Comparison of ENCODE assay signal across 8 cellular contexts in the genomic region with DNA sequence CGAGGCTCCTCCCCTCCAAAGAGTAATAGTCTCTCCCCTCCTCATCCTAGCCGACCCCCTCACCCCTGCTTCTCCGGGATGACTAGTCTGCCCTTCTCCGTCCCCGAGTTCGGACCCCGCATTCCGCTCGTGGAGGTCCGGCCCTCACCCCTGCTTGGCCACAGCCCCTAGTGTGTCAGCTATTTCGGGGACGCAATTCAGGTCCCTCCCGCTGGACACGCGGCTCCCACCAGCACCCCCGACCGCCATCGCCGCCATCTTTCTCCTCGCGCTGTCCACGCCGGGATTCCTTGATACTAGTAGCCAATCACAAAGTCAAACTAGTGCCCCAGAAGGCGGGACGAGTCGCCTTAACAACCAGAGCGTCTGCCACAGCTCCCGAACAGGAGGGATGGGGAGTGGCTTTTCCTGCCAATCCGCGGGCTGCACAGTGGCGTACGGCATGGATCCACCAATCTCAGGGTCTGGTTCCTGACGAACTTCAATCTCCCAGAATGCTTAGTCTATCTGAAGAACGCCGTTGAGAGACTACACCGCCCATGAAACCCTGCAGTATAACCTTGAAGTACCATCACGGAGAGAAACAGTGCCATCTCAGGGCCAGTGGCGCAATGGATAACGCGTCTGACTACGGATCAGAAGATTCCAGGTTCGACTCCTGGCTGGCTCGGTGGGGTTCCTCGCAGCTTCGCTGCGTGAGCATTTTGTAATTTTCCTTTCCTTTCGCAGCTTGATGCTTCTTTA. TPM values are rescaled to one million over a fixed set of nuclear protein-coding genes. Genes with fewer than 3 reads are reported as not detected.
DNase-seq lines count a peak whose midpoint lies in the region; ATAC-seq and TF ChIP-seq lines count a peak whose summit lies in the region.

A gene (minus strand): TSS at position 273 of the 744 bp plus-strand sequence. CDS start 15 bp downstream, at position 258.

- H3K4me3 ChIP-seq in heart right ventricle (peak within 1 kb of the TSS; percentile 69 to 98 (median 77)), upper lobe of left lung (peak within 1 kb of the TSS; percentile 55 to 95 (median 84))

- DNase-seq in NCI-H146 treated with DMSO at 0.1 percent for 48 hours (lab: John Stamatoyannopoulos, UW; ENCODE audit: unreplicated experiment) (peak; percentile 98), T-helper 1 cell (peak; percentile 93 to 99 (median 97)), amniotic stem cell (lab: John Stamatoyannopoulos, UW) (peak; percentile 98), heart right ventricle (peak; percentile 97 to 100), posterior cingulate gyrus (peak; percentile 94 to 100 (median 98)), upper lobe of left lung (peak; percentile 91 to 100)

- TF ChIP-seq CTCF in heart right ventricle (IDR thresholded peaks at IDR 0.05), result no peak
- TF ChIP-seq CTCF in upper lobe of left lung (IDR thresholded peaks at IDR 0.05), result peak in 1 of 6 experiments; percentile 11

- 0 to 1% methylated on average over 47 of the region's 47 CpGs for WGBS in heart right ventricle, 2 donors
- 0% methylated on average over 24 to 47 of the region's 47 CpGs for WGBS in upper lobe of left lung, 2 donors

- intact Hi-C loops in heart right ventricle (cut with DNase I), result loop anchor here in 2 of 10 donors (1.0 kb wide), 1 partner anchor 10 kb away; a partner anchor contains a TSS
- intact Hi-C loops in posterior cingulate gyrus (cut with DNase I), result no loop called here

- TF ChIP-seq POLR2A in GM15510 (IDR thresholded peaks at IDR 0.05; ENCODE audit: borderline replicate concordance, extremely low read depth, insufficient read length) (peak; percentile 81), upper lobe of left lung (IDR thresholded peaks at IDR 0.05) (peak; percentile 21 to 85 (median 72))

- peak in 1 of 4 donors; percentile 32 for TF ChIP-seq EP300 in upper lobe of left lung (IDR thresholded peaks at IDR 0.05)

- H3K36me3 ChIP-seq in heart right ventricle, result peaks cover 0 to 41% (median 13%) of the 10 kb centered on the region in 9 donors
- peaks cover 3 to 22% (median 13%) of the 10 kb centered on the region in 4 donors for H3K36me3 ChIP-seq in upper lobe of left lung

- H3K27ac ChIP-seq in heart right ventricle (peak within 1 kb of the TSS; percentile 49 to 92 (median 81)), upper lobe of left lung (peak within 1 kb of the TSS; percentile 86 to 94 (median 89))

- H3K4me1 ChIP-seq in heart right ventricle (peaks cover 4 to 25% (median 14%) of the 10 kb centered on the region in 9 donors), upper lobe of left lung (peaks cover 10 to 31% (median 18%) of the 10 kb centered on the region in 4 donors)

- ATAC-seq in HG02884 (IDR thresholded peaks at IDR 0.05; ENCODE audit: unreplicated experiment), result peak; percentile 91
- peak; percentile 97 to 99 (median 98) for ATAC-seq in heart right ventricle
- ATAC-seq in upper lobe of left lung (ENCODE audit: low FRiP score in 2 of 2), result peak; percentile 97 to 99

- H3K27me3 ChIP-seq in heart right ventricle (no peaks in the 10 kb centered on the region), upper lobe of left lung (no peaks in the 10 kb centered on the region)

- H3K9me3 ChIP-seq in heart right ventricle, result no peaks in the 10 kb centered on the region
- H3K9me3 ChIP-seq in upper lobe of left lung, result no peaks in the 10 kb centered on the region

RNA-seq across cellular contexts. Expression of the gene that starts here (rescaled TPM):
- total RNA-seq in heart right ventricle, result 10 to 100 TPM; 41.5 to 52.6 (median 48.2) TPM
- 10 to 100 TPM in 1 of 2 donors, 1 to 10 TPM in 1; 7.8 to 75.1 TPM for polyA plus RNA-seq in heart right ventricle
- total RNA-seq in upper lobe of left lung, result 10 to 100 TPM; 21.4 to 51.3 (median 39.2) TPM

Comparison
In these comparisons a context has a peak if more than half of its experiments do, and no peak if none do; other contexts are left out.
1. Peak in every context shown above with its lines: DNase-seq, ATAC-seq, H3K4me3 ChIP-seq and H3K27ac ChIP-seq.